ENCODE assay signal across 40 cellular contexts in the genomic region with DNA sequence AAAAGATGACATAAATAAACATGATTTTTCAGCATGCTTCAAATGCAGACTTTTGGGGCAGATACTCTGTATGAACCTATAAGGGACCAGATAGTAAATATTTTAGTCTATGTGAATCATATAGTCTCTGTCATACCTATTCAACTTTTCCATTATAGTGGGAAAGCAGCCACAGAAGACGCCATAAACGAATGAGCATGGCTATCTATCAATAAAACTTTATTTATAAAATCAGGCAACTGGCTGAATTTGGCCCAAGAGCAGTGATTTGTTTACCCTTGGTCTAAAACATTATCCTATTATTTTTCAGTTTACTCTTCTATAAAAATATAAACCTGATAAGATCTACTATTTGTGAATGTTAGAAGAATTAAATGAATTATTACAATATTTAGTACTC. TPM values are rescaled to one million over a fixed set of nuclear protein-coding genes. Genes with fewer than 3 reads are reported as not detected.
"Had no signal": no experiment of that assay in that cellular context is flagged by ENCODE, and none has a peak within 500 bp of the region (broad histone marks: within the 10 kb centered on the region; RNA-seq: fewer than 3 reads in every experiment).

No MANE protein-coding gene starts in this region.

- H3K4me3 ChIP-seq: adrenal gland, ascending aorta, body of pancreas, breast epithelium, cardiac muscle cell had no signal

- DNase-seq: activated effector memory CD4-positive, alpha-beta T cell treated with anti-CD3 and anti-CD28 coated beads, Interleukin-2, amount 50 U/mL, for 16 hours; activated effector memory CD4-positive, alpha-beta T cell treated with Interleukin-2 at 50 U/mL for 16 hours; activated gamma-delta T cell; activated gamma-delta T cell treated with Interleukin-2 at 50 U/mL for 16 hours; activated naive CD4-positive, alpha-beta T cell; activated naive CD4-positive, alpha-beta T cell treated with anti-CD3 and anti-CD28 coated beads for 36 hours; activated naive CD4-positive, alpha-beta T cell treated with anti-CD3 and anti-CD28 coated beads, Interleukin-2, amount 10 ng/mL, durations not matched to agents 7 days and 5 days; activated naive CD4-positive, alpha-beta T cell treated with anti-CD3 and anti-CD28 coated beads, Interleukin-2, amount 50 U/mL, for 16 hours; activated naive CD4-positive, alpha-beta T cell treated with Interleukin-2 at 50 U/mL for 16 hours; activated naive CD8-positive, alpha-beta T cell treated with anti-CD3 and anti-CD28 coated beads for 36 hours; activated naive CD8-positive, alpha-beta T cell treated with anti-CD3 and anti-CD28 coated beads, Interleukin-2, amount 10 ng/mL, durations not matched to agents 7 days and 5 days; activated naive CD8-positive, alpha-beta T cell treated with anti-CD3 and anti-CD28 coated beads, Interleukin-2, amount 50 U/mL, for 24 hours; activated T-cell treated with anti-CD3 and anti-CD28 coated beads, Interleukin-2, amount 50 U/mL, for 1 hour; activated T-cell treated with anti-CD3 and anti-CD28 coated beads, Interleukin-2, amount 50 U/mL, for 24 hours; activated T-cell treated with anti-CD3 and anti-CD28 coated beads, Interleukin-2, amount 50 U/mL, for 4 hours; activated T-cell treated with anti-CD3 and anti-CD28 coated beads, Interleukin-2, amount 50 U/mL, for 48 hours; activated T-cell treated with anti-CD3 and anti-CD28 coated beads, Interleukin-2, amount 50 U/mL, for 72 hours; amniotic stem cell; amygdala; anterior cingulate cortex; aorta; body of pancreas; brain microvascular endothelial cell; caudate nucleus; central memory CD4-positive, alpha-beta T cell; cerebellar nuclear complex had no signal

- H3K27me3 Mint-ChIP-seq: activated naive CD4-positive, alpha-beta T cell treated with anti-CD3 and anti-CD28 coated beads, Interleukin-2, amount 10 ng/mL, durations not matched to agents 7 days and 5 days; activated T-helper 17 cell treated with anti-CD3 and anti-CD28 coated beads, Interleukin-2, amount 50 U/mL, for 72 hours; brain had no signal

- H3K4me3 Mint-ChIP-seq: activated naive CD4-positive, alpha-beta T cell treated with anti-CD3 and anti-CD28 coated beads for 36 hours; activated naive CD4-positive, alpha-beta T cell treated with anti-CD3 and anti-CD28 coated beads, Interleukin-2, amount 10 ng/mL, durations not matched to agents 7 days and 5 days; activated naive CD4-positive, alpha-beta T cell treated with anti-CD3 and anti-CD28 coated beads, Interleukin-2, amount 50 U/mL, for 24 hours; activated naive CD8-positive, alpha-beta T cell; activated naive CD8-positive, alpha-beta T cell treated with anti-CD3 and anti-CD28 coated beads for 36 hours; activated naive CD8-positive, alpha-beta T cell treated with anti-CD3 and anti-CD28 coated beads, Interleukin-2, amount 10 ng/mL, durations not matched to agents 7 days and 5 days; activated naive CD8-positive, alpha-beta T cell treated with anti-CD3 and anti-CD28 coated beads, Interleukin-2, amount 50 U/mL, for 24 hours; activated T-cell treated with anti-CD3 and anti-CD28 coated beads, Interleukin-2, amount 50 U/mL, for 24 hours; activated T-cell treated with anti-CD3 and anti-CD28 coated beads, Interleukin-2, amount 50 U/mL, for 4 hours; activated T-cell treated with anti-CD3 and anti-CD28 coated beads, Interleukin-2, amount 50 U/mL, for 72 hours; activated T-helper 1 cell treated with anti-CD3 and anti-CD28 coated beads, Interleukin-12 subunit alpha, Interleukin-12 subunit beta, Interleukin-2, Interleukin-4 antibody, amounts not matched to agents 30 ng/mL and 10 ng/mL and 1 ng/mL, durations not matched to agents 14 hours and 24 hours and 36 hours; activated T-helper 17 cell treated with anti-CD3 and anti-CD28 coated beads, Interleukin-2, amount 50 U/mL, for 72 hours; brain; central memory CD8-positive, alpha-beta T cell had no signal

- H3K27ac Mint-ChIP-seq: activated naive CD4-positive, alpha-beta T cell treated with anti-CD3 and anti-CD28 coated beads for 36 hours; activated naive CD4-positive, alpha-beta T cell treated with anti-CD3 and anti-CD28 coated beads, Interleukin-2, amount 10 ng/mL, durations not matched to agents 7 days and 5 days; activated naive CD4-positive, alpha-beta T cell treated with anti-CD3 and anti-CD28 coated beads, Interleukin-2, amount 50 U/mL, for 24 hours; activated naive CD4-positive, alpha-beta T cell treated with anti-CD3 and anti-CD28 coated beads, Interleukin-2, amount 50 U/mL, for 72 hours; activated naive CD8-positive, alpha-beta T cell; activated naive CD8-positive, alpha-beta T cell treated with anti-CD3 and anti-CD28 coated beads for 36 hours; activated naive CD8-positive, alpha-beta T cell treated with anti-CD3 and anti-CD28 coated beads, Interleukin-2, amount 10 ng/mL, durations not matched to agents 7 days and 5 days; activated naive CD8-positive, alpha-beta T cell treated with anti-CD3 and anti-CD28 coated beads, Interleukin-2, amount 50 U/mL, for 24 hours; activated T-cell treated with anti-CD3 and anti-CD28 coated beads, Interleukin-2, amount 50 U/mL, for 24 hours; activated T-cell treated with anti-CD3 and anti-CD28 coated beads, Interleukin-2, amount 50 U/mL, for 72 hours; activated T-helper 1 cell treated with anti-CD3 and anti-CD28 coated beads, Interleukin-12 subunit alpha, Interleukin-12 subunit beta, Interleukin-2, Interleukin-4 antibody, amounts not matched to agents 30 ng/mL and 10 ng/mL and 1 ng/mL, durations not matched to agents 14 hours and 24 hours and 36 hours; activated T-helper 17 cell treated with anti-CD3 and anti-CD28 coated beads, Interleukin-2, amount 50 U/mL, for 72 hours; activated T-helper 2 cell treated with anti-CD3 and anti-CD28 coated beads, Interferon-gamma antibody, Interleukin-2, Interleukin-4, amounts not matched to agents 10 μg/mL and 5 μg/mL and 100 μg/mL, durations not matched to agents 14 hours and 24 hours and 36 hours had no signal

- FAIRE-seq: astrocyte, bronchial epithelial cell had no signal

- H3K9me3 ChIP-seq: adrenal gland, ascending aorta, body of pancreas, breast epithelium had no signal

- H3K36me3 Mint-ChIP-seq: activated naive CD4-positive, alpha-beta T cell treated with anti-CD3 and anti-CD28 coated beads, Interleukin-2, amount 10 ng/mL, durations not matched to agents 7 days and 5 days; activated naive CD4-positive, alpha-beta T cell treated with anti-CD3 and anti-CD28 coated beads, Interleukin-2, amount 50 U/mL, for 24 hours; activated naive CD4-positive, alpha-beta T cell treated with anti-CD3 and anti-CD28 coated beads, Interleukin-2, amount 50 U/mL, for 72 hours; activated naive CD8-positive, alpha-beta T cell; activated naive CD8-positive, alpha-beta T cell treated with anti-CD3 and anti-CD28 coated beads for 36 hours; activated naive CD8-positive, alpha-beta T cell treated with anti-CD3 and anti-CD28 coated beads, Interleukin-2, amount 10 ng/mL, durations not matched to agents 7 days and 5 days; brain had no signal

- H3K27ac ChIP-seq: ascending aorta, body of pancreas, brain microvascular endothelial cell, breast epithelium, cardiac muscle cell had no signal

- H3K4me1 Mint-ChIP-seq: activated naive CD4-positive, alpha-beta T cell treated with anti-CD3 and anti-CD28 coated beads, Interleukin-2, amount 10 ng/mL, durations not matched to agents 7 days and 5 days; activated naive CD4-positive, alpha-beta T cell treated with anti-CD3 and anti-CD28 coated beads, Interleukin-2, amount 50 U/mL, for 24 hours; activated naive CD8-positive, alpha-beta T cell treated with anti-CD3 and anti-CD28 coated beads for 36 hours; activated naive CD8-positive, alpha-beta T cell treated with anti-CD3 and anti-CD28 coated beads, Interleukin-2, amount 10 ng/mL, durations not matched to agents 7 days and 5 days; activated naive CD8-positive, alpha-beta T cell treated with anti-CD3 and anti-CD28 coated beads, Interleukin-2, amount 50 U/mL, for 24 hours; activated T-helper 17 cell treated with anti-CD3 and anti-CD28 coated beads, Interleukin-2, amount 50 U/mL, for 72 hours; central memory CD8-positive, alpha-beta T cell had no signal

- H3K4me1 ChIP-seq: breast epithelium had no signal

- H3K27me3 ChIP-seq: adrenal gland, ascending aorta, body of pancreas, brain microvascular endothelial cell, breast epithelium, cardiac muscle cell had no signal

- H3K36me3 ChIP-seq: adrenal gland, ascending aorta, brain microvascular endothelial cell, breast epithelium, cardiac muscle cell had no signal

- H3K9me3 Mint-ChIP-seq: activated naive CD4-positive, alpha-beta T cell treated with anti-CD3 and anti-CD28 coated beads for 36 hours; activated naive CD4-positive, alpha-beta T cell treated with anti-CD3 and anti-CD28 coated beads, Interleukin-2, amount 10 ng/mL, durations not matched to agents 7 days and 5 days; activated naive CD4-positive, alpha-beta T cell treated with anti-CD3 and anti-CD28 coated beads, Interleukin-2, amount 50 U/mL, for 24 hours; activated naive CD4-positive, alpha-beta T cell treated with anti-CD3 and anti-CD28 coated beads, Interleukin-2, amount 50 U/mL, for 72 hours; activated naive CD8-positive, alpha-beta T cell treated with anti-CD3 and anti-CD28 coated beads for 36 hours; activated naive CD8-positive, alpha-beta T cell treated with anti-CD3 and anti-CD28 coated beads, Interleukin-2, amount 10 ng/mL, durations not matched to agents 7 days and 5 days; activated naive CD8-positive, alpha-beta T cell treated with anti-CD3 and anti-CD28 coated beads, Interleukin-2, amount 50 U/mL, for 24 hours; activated T-cell treated with anti-CD3 and anti-CD28 coated beads, Interleukin-2, amount 50 U/mL, for 24 hours; activated T-cell treated with anti-CD3 and anti-CD28 coated beads, Interleukin-2, amount 50 U/mL, for 4 hours; activated T-helper 1 cell treated with anti-CD3 and anti-CD28 coated beads, Interleukin-12 subunit alpha, Interleukin-12 subunit beta, Interleukin-2, Interleukin-4 antibody, amounts not matched to agents 30 ng/mL and 10 ng/mL and 1 ng/mL, durations not matched to agents 14 hours and 24 hours and 36 hours; activated T-helper 17 cell treated with anti-CD3 and anti-CD28 coated beads, Interleukin-2, amount 50 U/mL, for 72 hours; activated T-helper 2 cell treated with anti-CD3 and anti-CD28 coated beads, Interferon-gamma antibody, Interleukin-2, Interleukin-4, amounts not matched to agents 10 μg/mL and 5 μg/mL and 100 μg/mL, durations not matched to agents 14 hours and 24 hours and 36 hours; central memory CD8-positive, alpha-beta T cell had no signal

- ATAC-seq: activated naive CD4-positive, alpha-beta T cell treated with anti-CD3 and anti-CD28 coated beads, Interleukin-2, amount 50 U/mL, for 72 hours; activated naive CD8-positive, alpha-beta T cell treated with anti-CD3 and anti-CD28 coated beads, Interleukin-2, amount 50 U/mL, for 24 hours; activated T-cell treated with anti-CD3 and anti-CD28 coated beads, Interleukin-2, amount 50 U/mL, for 4 hours; activated T-cell treated with anti-CD3 and anti-CD28 coated beads, Interleukin-2, amount 50 U/mL, for 72 hours; activated T-helper 17 cell treated with anti-CD3 and anti-CD28 coated beads, Interleukin-2, amount 50 U/mL, for 72 hours; body of pancreas had no signal

RNA-seq across cellular contexts. Expression of a gene that starts 25.9 kb away (rescaled TPM):
- total RNA-seq: activated naive CD4-positive, alpha-beta T cell treated with anti-CD3 and anti-CD28 coated beads for 36 hours; activated naive CD4-positive, alpha-beta T cell treated with anti-CD3 and anti-CD28 coated beads, Interleukin-2, amount 50 U/mL, for 72 hours; activated naive CD8-positive, alpha-beta T cell treated with anti-CD3 and anti-CD28 coated beads for 36 hours; activated naive CD8-positive, alpha-beta T cell treated with anti-CD3 and anti-CD28 coated beads, Interleukin-2, amount 10 ng/mL, durations not matched to agents 7 days and 5 days; activated T-cell treated with anti-CD3 and anti-CD28 coated beads, Interleukin-2, amount 50 U/mL, for 72 hours; activated T-helper 1 cell treated with anti-CD3 and anti-CD28 coated beads, Interleukin-12 subunit alpha, Interleukin-12 subunit beta, Interleukin-2, Interleukin-4 antibody, amounts not matched to agents 30 ng/mL and 10 ng/mL and 1 ng/mL, durations not matched to agents 14 hours and 24 hours and 36 hours; activated T-helper 17 cell treated with anti-CD3 and anti-CD28 coated beads, Interleukin-2, amount 50 U/mL, for 72 hours; activated T-helper 2 cell treated with anti-CD3 and anti-CD28 coated beads, Interferon-gamma antibody, Interleukin-2, Interleukin-4, amounts not matched to agents 10 μg/mL and 5 μg/mL and 100 μg/mL, durations not matched to agents 14 hours and 24 hours and 36 hours had no signal
